ENCODE assay signal across 1 cellular context in genomic region chr17:77329741-77330531, GRCh38.
TF ChIP-seq lines count a peak whose summit lies in the region.

No MANE protein-coding gene starts in this region.

TF ChIP-seq in HCT116, 20 proteins besides CTCF, POLR2A, EP300 and RAD21 (continued from another document):
- TF ChIP-seq REST (IDR thresholded peaks at IDR 0.05; ENCODE audit: low read depth) = no peak
